15 cellular contexts compared by ENCODE assay signal in genomic region chr11:114251797-114252327, GRCh38. TPM values are rescaled to one million over a fixed set of nuclear protein-coding genes. Genes with fewer than 3 reads are reported as not detected.
DNase-seq lines count a peak whose midpoint lies in the region; ATAC-seq, FAIRE-seq and TF ChIP-seq lines count a peak whose summit lies in the region.
"Had no signal": no experiment of that assay in that cellular context is flagged by ENCODE, and none has a peak within 500 bp of the region (broad histone marks: within the 10 kb centered on the region; RNA-seq: fewer than 3 reads in every experiment).

No MANE protein-coding gene starts in this region.

- 50% methylated on average over 6 of the region's 9 CpGs for WGBS in HepG2 (ENCODE audit: low lambda C conversion rate)
- WGBS in right lobe of liver (ENCODE audit: insufficient coverage, low coverage, low lambda C conversion rate, missing lambda C conversion rate): 82% methylated on average over 6 of the region's 9 CpGs
- 74 to 90% methylated on average over 4 to 9 of the region's 9 CpGs for WGBS in endodermal cell (ENCODE audit: insufficient coverage in 1 of 2, insufficient read length in 1 of 2), 2 experiments
- no CpG with 5 or more reads among the region's 9 CpGs for WGBS in neuronal stem cell (ENCODE audit: extremely low coverage in 2 of 2, insufficient read length in 2 of 2, insufficient replicate concordance in 1 of 2), 2 donors

- H3K4me3 Mint-ChIP-seq in endodermal cell: no peak overlapping the region
- H3K4me3 Mint-ChIP-seq: activated naive CD8-positive, alpha-beta T cell had no signal

- no peaks in the 10 kb centered on the region for H3K79me1 ChIP-seq in neuronal stem cell (ENCODE audit: low read depth, low read length)

- no peak overlapping the region for H2BK120ac ChIP-seq in neuronal stem cell (ENCODE audit: low read depth, low read length)

- H3K4me1 Mint-ChIP-seq in endodermal cell: peaks cover 9% of the 10 kb centered on the region

- H3K9me3 ChIP-seq in HepG2 (ENCODE audit: low read length): no peaks in the 10 kb centered on the region
- no peaks in the 10 kb centered on the region for H3K9me3 ChIP-seq in right lobe of liver
- no peaks in the 10 kb centered on the region for H3K9me3 ChIP-seq in endodermal cell (ENCODE audit: control insufficient read depth, low read length)
- H3K9me3 ChIP-seq in neuronal stem cell (replicated peaks in 1 of 2; ENCODE audit: control insufficient read depth in 2 of 2, insufficient read depth in 1 of 2, low read depth in 1 of 2, low read length in 2 of 2): no peaks in the 10 kb centered on the region
- H3K9me3 ChIP-seq: spleen had no signal

- H3K4me2 ChIP-seq in HepG2 (ENCODE audit: low read depth, low read length) (no peak overlapping the region), neuronal stem cell (ENCODE audit: insufficient read depth, low read length, poor library complexity, severe bottlenecking) (no peak overlapping the region)
- H3K4me2 ChIP-seq: hepatocyte had no signal

- H4K91ac ChIP-seq in neuronal stem cell (ENCODE audit: low read depth, low read length, poor library complexity): no peak overlapping the region

- DNase-seq in HepG2 (ENCODE audit: low spot score) (no peak), right lobe of liver (no peak), endodermal cell (peak; percentile 76), neuronal stem cell (ENCODE audit: low spot score) (no peak), head of caudate nucleus (no peak), amniotic stem cell (lab: John Stamatoyannopoulos, UW) (no peak)
- DNase-seq: activated CD8-positive, alpha-beta memory T cell treated with anti-CD3 and anti-CD28 coated beads, Interleukin-2, amount 50 U/mL, for 48 hours; DMS153; spleen had no signal

- no peaks in the 10 kb centered on the region for H3K36me3 Mint-ChIP-seq in endodermal cell (ENCODE audit: low read depth)
- H3K36me3 Mint-ChIP-seq: activated naive CD8-positive, alpha-beta T cell had no signal

- intact Hi-C loops in HepG2 (cut with micrococcal nuclease; ENCODE audit: unreplicated experiment) (no loop called here), right lobe of liver (cut with DNase I) (no loop called here), head of caudate nucleus (cut with DNase I) (no loop called here)

- H3K4ac ChIP-seq in neuronal stem cell (ENCODE audit: low read length): no peak overlapping the region

- no peak overlapping the region for H3K18ac ChIP-seq in neuronal stem cell (ENCODE audit: low read length)

- H3K9me3 Mint-ChIP-seq in endodermal cell: no peaks in the 10 kb centered on the region

- H3K27me3 Mint-ChIP-seq in endodermal cell (ENCODE audit: insufficient read depth): peaks cover 10% of the 10 kb centered on the region
- H3K27me3 Mint-ChIP-seq: activated naive CD8-positive, alpha-beta T cell had no signal

- no peak overlapping the region for H2BK15ac ChIP-seq in neuronal stem cell (ENCODE audit: low read length)

- H3K23ac ChIP-seq in neuronal stem cell (ENCODE audit: low read depth, low read length, poor library complexity): no peak overlapping the region

- H3K27me3 ChIP-seq in HepG2 (ENCODE audit: control insufficient read depth in 1 of 2, insufficient read depth in 2 of 2, low read length in 2 of 2) (peaks cover 0 to 4% of the 10 kb centered on the region in 2 experiments; a peak in 1 of 5 replicates), right lobe of liver (no peaks in the 10 kb centered on the region), endodermal cell (ENCODE audit: control insufficient read depth, insufficient read depth, low read length, poor library complexity, severe bottlenecking) (no peaks in the 10 kb centered on the region), neuronal stem cell (ENCODE audit: control insufficient read depth in 3 of 3, insufficient read depth in 3 of 3, low read depth in 1 of 3, low read length in 3 of 3) (no peaks in the 10 kb centered on the region)
- H3K27me3 ChIP-seq: hepatocyte, spleen had no signal

- H3K4me3 ChIP-seq in HepG2 (replicated peaks in 1 of 3; ENCODE audit: insufficient read depth in 1 of 3, low read depth in 2 of 3, low read length in 3 of 3) (no peak overlapping the region), right lobe of liver (no peak overlapping the region), endodermal cell (ENCODE audit: low read length) (no peak overlapping the region), neuronal stem cell (ENCODE audit: low read length in 2 of 2) (no peak overlapping the region)
- H3K4me3 ChIP-seq: hepatocyte, spleen had no signal

- no peak overlapping the region for H3K27ac ChIP-seq in HepG2 (ENCODE audit: extremely low read length, insufficient read depth, low read length)
- no peak overlapping the region for H3K27ac ChIP-seq in right lobe of liver
- H3K27ac ChIP-seq in endodermal cell (ENCODE audit: low read depth, low read length): no peak overlapping the region
- H3K27ac ChIP-seq in neuronal stem cell (replicated peaks; ENCODE audit: low read length): peak overlapping the region; percentile 25
- H3K27ac ChIP-seq: epithelial cell of prostate, hepatocyte, spleen had no signal

- H2BK5ac ChIP-seq in neuronal stem cell (ENCODE audit: low read length): no peak overlapping the region

- CTCF ChIA-PET in HepG2 (lab: Yijun Ruan, JAX; ENCODE audit: low intra/inter-chr PET ratio, low total read pairs): no interaction called here

- TF ChIP-seq POLR2A in HepG2 (IDR thresholded peaks at IDR 0.05; ENCODE audit: insufficient read depth in 1 of 2, low read depth in 2 of 2, low read length in 2 of 2): no peak
- TF ChIP-seq POLR2A in right lobe of liver (IDR thresholded peaks at IDR 0.05): no peak

- no peak; the same call in 2 of the 3 replicates for ATAC-seq in HepG2
- no peak for ATAC-seq in right lobe of liver
- ATAC-seq in HG02970 (IDR thresholded peaks at IDR 0.05; ENCODE audit: low FRiP score, unreplicated experiment): no peak
- no peak for ATAC-seq in HG02938 (IDR thresholded peaks at IDR 0.05; ENCODE audit: unreplicated experiment)

- H3K4me1 ChIP-seq in HepG2 (ENCODE audit: insufficient read depth, low read length) (no peaks in the 10 kb centered on the region), right lobe of liver (peaks cover 0 to 25% (median 10%) of the 10 kb centered on the region in 4 donors), endodermal cell (ENCODE audit: control insufficient read depth, insufficient read depth, low read length) (no peaks in the 10 kb centered on the region), neuronal stem cell (ENCODE audit: control insufficient read depth in 2 of 2, insufficient read depth in 1 of 2, low read depth in 1 of 2, low read length in 2 of 2) (peaks cover 32 to 37% of the 10 kb centered on the region in 2 donors)

- H2AFZ ChIP-seq in HepG2 (ENCODE audit: low read length) (no peak overlapping the region), neuronal stem cell (ENCODE audit: low read length) (no peak overlapping the region)
- H2AFZ ChIP-seq: hepatocyte had no signal

- no peaks in the 10 kb centered on the region for H3K79me2 ChIP-seq in HepG2 (ENCODE audit: insufficient read depth, low read length)
- H3K79me2 ChIP-seq: hepatocyte had no signal

- POLR2A ChIA-PET in HepG2 (lab: Yijun Ruan, JAX): no interaction called here

- BruUV-seq in HepG2 (replicated peaks; lab: Mats Ljungman, UMichigan): no TSS peak

- no peak for FAIRE-seq in HepG2 (lab: Jason Lieb, UNC)

- H3K9ac ChIP-seq in HepG2 (ENCODE audit: insufficient read depth, low read depth, low read length): no peak overlapping the region
- H3K9ac ChIP-seq in endodermal cell (ENCODE audit: extremely low read depth, low read length, poor library complexity, severe bottlenecking): no peak overlapping the region
- no peak overlapping the region for H3K9ac ChIP-seq in neuronal stem cell (ENCODE audit: low read depth, low read length, poor library complexity)

- H3K27ac Mint-ChIP-seq in endodermal cell: no peak overlapping the region
- H3K27ac Mint-ChIP-seq: activated naive CD8-positive, alpha-beta T cell had no signal

- no peak overlapping the region for H2AK5ac ChIP-seq in neuronal stem cell (ENCODE audit: low read depth, low read length)

- no peak overlapping the region for H2BK12ac ChIP-seq in neuronal stem cell (ENCODE audit: low read length)

- H3K36me3 ChIP-seq in HepG2 (replicated peaks in 1 of 2; ENCODE audit: control insufficient read depth in 1 of 2, insufficient read depth in 2 of 2, low read length in 2 of 2): no peaks in the 10 kb centered on the region
- H3K36me3 ChIP-seq in right lobe of liver: peaks cover 0 to 64% (median 41%) of the 10 kb centered on the region in 4 donors
- no peaks in the 10 kb centered on the region for H3K36me3 ChIP-seq in endodermal cell (ENCODE audit: control insufficient read depth, insufficient read depth, low read length)
- peaks cover 12 to 51% of the 10 kb centered on the region in 2 donors for H3K36me3 ChIP-seq in neuronal stem cell (replicated peaks in 1 of 2; ENCODE audit: control insufficient read depth in 2 of 2, insufficient read depth in 2 of 2, low read length in 2 of 2)

- no peak for TF ChIP-seq RAD21 in HepG2 (CRISPR knock-in tag; IDR thresholded peaks at IDR 0.05)

- H4K20me1 ChIP-seq in HepG2 (ENCODE audit: insufficient read depth, low read length): no peaks in the 10 kb centered on the region

- in situ Hi-C loops in HepG2 (cut with HindIII; ENCODE audit: extremely low pct_ligation_motif_present, low pct_unique_long_range_greater_than_20kb): loop anchor here (25.0 kb wide), 1 partner anchor 440 kb away; no protein-coding TSS in a partner anchor

- H3K14ac ChIP-seq in neuronal stem cell (ENCODE audit: low read length): no peak overlapping the region

- no peak for TF ChIP-seq EP300 in HepG2 (IDR thresholded peaks at IDR 0.05; ENCODE audit: low read depth in 2 of 2, low read length in 2 of 2)
- no peak for TF ChIP-seq EP300 in HepG2 (CRISPR knock-in tag; IDR thresholded peaks at IDR 0.05; ENCODE audit: borderline replicate concordance)

- no peak overlapping the region for H4K8ac ChIP-seq in neuronal stem cell (ENCODE audit: low read depth, low read length)

- TF ChIP-seq CTCF in HepG2 (CRISPR knock-in tag; IDR thresholded peaks at IDR 0.05) (peak; percentile 12; the same call in 1 of the 2 replicates), right lobe of liver (IDR thresholded peaks at IDR 0.05) (no peak), endodermal cell (conservative IDR thresholded peaks at IDR 0.05) (peak; percentile 64)

RNA-seq across cellular contexts. Expression of gene NNMT, which starts 44.3 kb away (rescaled TPM):
- not detected in 2 replicates for total RNA-seq in HepG2 (2016; rRNA removed; fragmentation: Illumina TruSeq; extraction: Trizol)
- not detected in 2 replicates for total RNA-seq in HepG2 (2016; cell fraction: cytosol; rRNA removed; fragmentation: Illumina TruSeq; extraction: Trizol; ENCODE audit: low read depth)
- total RNA-seq in HepG2 (2016; cell fraction: insoluble cytoplasmic fraction; rRNA removed; fragmentation: Illumina TruSeq; extraction: Trizol): not detected in 2 replicates
- total RNA-seq in HepG2 (2016; cell fraction: membrane; rRNA removed; fragmentation: Illumina TruSeq; extraction: Trizol): not detected in 2 replicates
- not detected in 2 replicates for total RNA-seq in HepG2 (2016; cell fraction: nucleus; rRNA removed; fragmentation: Illumina TruSeq; extraction: Trizol)
- 0.13 TPM in 1 of 2 replicates, not detected in the other for polyA plus RNA-seq in HepG2 (2011; rRNA removed)
- polyA plus RNA-seq in HepG2 (2011; cell fraction: cytosol; rRNA removed): 0.21 TPM in 1 of 2 replicates, not detected in the other
- polyA plus RNA-seq in HepG2 (2011; cell fraction: nucleus; rRNA removed): not detected in 2 replicates
- not detected in 2 replicates for polyA plus RNA-seq in HepG2 (2012)
- not detected in 2 replicates for polyA plus RNA-seq in HepG2 (2016; cell fraction: cytosol; fragmentation: Illumina TruSeq; extraction: Trizol; ENCODE audit: low read depth)
- polyA plus RNA-seq in HepG2 (2016; cell fraction: insoluble cytoplasmic fraction; fragmentation: Illumina TruSeq; extraction: Trizol; ENCODE audit: low read depth): not detected in 2 replicates
- polyA plus RNA-seq in HepG2 (2016; cell fraction: membrane; fragmentation: Illumina TruSeq; extraction: Trizol; ENCODE audit: low read depth): not detected in 2 replicates
- polyA plus RNA-seq in HepG2 (2016; cell fraction: nucleus; fragmentation: Illumina TruSeq; extraction: Trizol; ENCODE audit: insufficient read depth, low read depth): not detected in 2 replicates
- polyA minus RNA-seq in HepG2 (2011; rRNA and poly(A)+ RNA removed; ENCODE audit: low replicate concordance): 129 TPM in 1 of 2 replicates, not detected in the other
- 1.6 and 1.8 TPM in 2 replicates for polyA minus RNA-seq in HepG2 (2011; cell fraction: cytosol; rRNA and poly(A)+ RNA removed)
- polyA minus RNA-seq in HepG2 (2011; cell fraction: nucleus; rRNA and poly(A)+ RNA removed): 1.4 and 1.5 TPM in 2 replicates
- total RNA-seq in right lobe of liver: 1,000 to 10,000 TPM in 4 of 6 experiments, 100 to 1,000 TPM in 2; 634 to 3,368 (median 2,270) TPM
- not detected for total RNA-seq in endodermal cell
- 4.1 TPM for polyA plus RNA-seq in endodermal cell (2013, experiment 1 of 2)
- polyA plus RNA-seq in endodermal cell (2013, experiment 2 of 2): 4.0 TPM
- 0.54 TPM for polyA plus RNA-seq in neuronal stem cell (2013, experiment 1 of 2)
- polyA plus RNA-seq in neuronal stem cell (2013, experiment 2 of 2): 0.79 TPM
- polyA plus RNA-seq: neural cell had no signal

Comparison
In these comparisons a context has a peak if more than half of its experiments do, and no peak if none do; other contexts are left out.
1. CTCF ChIP-seq: peak in HepG2 (single experiment) and endodermal cell (single experiment); none in right lobe of liver (0 of 4).
2. RNA of gene NNMT, which starts 44.3 kb away (total RNA-seq): 634 to 3,368 TPM in right lobe of liver; not detected in endodermal cell and not detected in HepG2; every median in the first group is over 100 times any median in the second.